ENCODE assay signal across 19 cellular contexts in genomic region chr5:39186722-39187539, GRCh38. TPM values are rescaled to one million over a fixed set of nuclear protein-coding genes. Genes with fewer than 3 reads are reported as not detected.
DNase-seq lines count a peak whose midpoint lies in the region; ATAC-seq and TF ChIP-seq lines count a peak whose summit lies in the region.
"Had no signal": no experiment of that assay in that cellular context is flagged by ENCODE, and none has a peak within 500 bp of the region (broad histone marks: within the 10 kb centered on the region; RNA-seq: fewer than 3 reads in every experiment).

No MANE protein-coding gene starts in this region.

- H3K27me3 Mint-ChIP-seq in activated T-cell treated with anti-CD3 and anti-CD28 coated beads, Interleukin-2, amount 50 U/mL, for 4 hours (ENCODE audit: low read depth) = no peaks in the 10 kb centered on the region
- no peaks in the 10 kb centered on the region for H3K27me3 Mint-ChIP-seq in activated naive CD8-positive, alpha-beta T cell

- H3K4me1 ChIP-seq in MM.1S (ENCODE audit: low read length) (peaks cover 42% of the 10 kb centered on the region), neutrophil (ENCODE audit: control insufficient read depth in 1 of 2, insufficient read depth in 1 of 2, low read depth in 1 of 2, low read length in 1 of 2) (peaks cover 45 to 60% of the 10 kb centered on the region in 2 experiments)
- H3K4me1 ChIP-seq: sigmoid colon had no signal

- TF ChIP-seq CTCF in MM.1S (IDR thresholded peaks at IDR 0.05; ENCODE audit: low read length) = no peak
- TF ChIP-seq CTCF in neutrophil (IDR thresholded peaks at IDR 0.05) = no peak
- no peak for TF ChIP-seq CTCF in GM10248 (IDR thresholded peaks at IDR 0.05; ENCODE audit: control extremely low read depth, extremely low read depth, low read depth, missing control alignments)

- H3K9ac ChIP-seq in MM.1S (ENCODE audit: low read length) = no peak overlapping the region

- H3F3A ChIP-seq in MM.1S (ENCODE audit: insufficient read depth, low read length) = peaks cover 27% of the 10 kb centered on the region

- no peaks in the 10 kb centered on the region for H3K9me2 ChIP-seq in MM.1S (replicated peaks; ENCODE audit: insufficient read depth, low read length)

- H3K27ac Mint-ChIP-seq in activated naive CD8-positive, alpha-beta T cell = peak overlapping the region; percentile 98

- H3K27ac ChIP-seq in MM.1S (ENCODE audit: low read length) (peak overlapping the region; percentile 9; the same call in 1 of the 2 replicates), neutrophil (peak overlapping the region; percentile 54)
- H3K27ac ChIP-seq: pancreas, sigmoid colon had no signal

- POLR2A ChIA-PET in GM10248 (lab: Yijun Ruan, JAX) = no interaction called here

- DNase-seq in activated T-cell treated with anti-CD3 and anti-CD28 coated beads, Interleukin-2, amount 50 U/mL, for 4 hours = no peak
- DNase-seq in activated T-cell treated with anti-CD3 and anti-CD28 coated beads, Interleukin-2, amount 50 U/mL, for 1 hour = no peak
- DNase-seq in MM.1S = no peak
- DNase-seq in HCEC 1CT = no peak
- DNase-seq in GM10248 (ENCODE audit: extremely low spot score) = no peak
- DNase-seq: ACHN, EL, islet precursor cell, NCI-H2081 treated with DMSO at 0.1 percent for 48 hours, NCI-H510A treated with DMSO at 0.1 percent for 48 hours, pancreas, sigmoid colon had no signal

- peak overlapping the region; percentile 38; the same call in 1 of the 2 replicates for H3K4me2 ChIP-seq in MM.1S (ENCODE audit: low read depth, low read length)

- H4K20me1 ChIP-seq in MM.1S (ENCODE audit: insufficient read depth, low read length) = no peaks in the 10 kb centered on the region

- CTCF ChIA-PET in GM10248 (lab: Yijun Ruan, JAX) = interaction anchor here (1.0 to 2.5 kb wide), 3 partner anchors 9 to 96 kb away, joined by 4 to 7 read pairs (median 4); no protein-coding TSS in a partner anchor

- H3K4me3 Mint-ChIP-seq in activated T-cell treated with anti-CD3 and anti-CD28 coated beads, Interleukin-2, amount 50 U/mL, for 4 hours = peak overlapping the region; percentile 75
- peak overlapping the region; percentile 85 for H3K4me3 Mint-ChIP-seq in activated naive CD8-positive, alpha-beta T cell

- H3K79me2 ChIP-seq in MM.1S (ENCODE audit: low read length) = no peaks in the 10 kb centered on the region

- H3K9me3 ChIP-seq in MM.1S (replicated peaks; ENCODE audit: insufficient read depth, low read length) (no peaks in the 10 kb centered on the region), neutrophil (no peaks in the 10 kb centered on the region)
- H3K9me3 ChIP-seq: pancreas, sigmoid colon had no signal

- H3K27me3 ChIP-seq in MM.1S (replicated peaks; ENCODE audit: insufficient read depth, low read length) (no peaks in the 10 kb centered on the region), neutrophil (no peaks in the 10 kb centered on the region)
- H3K27me3 ChIP-seq: sigmoid colon had no signal

- H3K36me3 ChIP-seq in MM.1S (replicated peaks; ENCODE audit: insufficient read depth, low read length) = no peaks in the 10 kb centered on the region
- H3K36me3 ChIP-seq in neutrophil = peaks cover 15% of the 10 kb centered on the region
- H3K36me3 ChIP-seq: pancreas, sigmoid colon had no signal

- H3K9me3 Mint-ChIP-seq in activated T-cell treated with anti-CD3 and anti-CD28 coated beads, Interleukin-2, amount 50 U/mL, for 4 hours = no peaks in the 10 kb centered on the region
- H3K9me3 Mint-ChIP-seq in activated naive CD8-positive, alpha-beta T cell (ENCODE audit: low read depth) = no peaks in the 10 kb centered on the region

- 0 out of 2 replicates have a peak overlapping the region, but pooled peaks have one; percentile 35 for H2AFZ ChIP-seq in MM.1S (ENCODE audit: low read length)

- ATAC-seq in activated T-cell treated with anti-CD3 and anti-CD28 coated beads, Interleukin-2, amount 50 U/mL, for 4 hours = no peak
- ATAC-seq in GM19035 (IDR thresholded peaks at IDR 0.05; ENCODE audit: unreplicated experiment) = no peak
- ATAC-seq: pancreas, Right ventricle myocardium inferior had no signal

- H3K4me3 ChIP-seq in MM.1S (ENCODE audit: low read length) (no peak overlapping the region), neutrophil (ENCODE audit: low read depth in 1 of 2, low read length in 1 of 2) (no peak overlapping the region)
- H3K4me3 ChIP-seq: lung, pancreas, sigmoid colon had no signal

- peaks cover 89% of the 10 kb centered on the region for H3K4me1 Mint-ChIP-seq in activated T-cell treated with anti-CD3 and anti-CD28 coated beads, Interleukin-2, amount 50 U/mL, for 4 hours (ENCODE audit: low read depth)
- H3K4me1 Mint-ChIP-seq in activated naive CD8-positive, alpha-beta T cell (ENCODE audit: low read depth) = peaks cover 92% of the 10 kb centered on the region

- H3K36me3 Mint-ChIP-seq in activated T-cell treated with anti-CD3 and anti-CD28 coated beads, Interleukin-2, amount 50 U/mL, for 4 hours (ENCODE audit: insufficient read depth) = no peaks in the 10 kb centered on the region
- no peaks in the 10 kb centered on the region for H3K36me3 Mint-ChIP-seq in activated naive CD8-positive, alpha-beta T cell

RNA-seq across cellular contexts. Expression of gene FYB1, which starts 32.4 kb away (rescaled TPM):
- 10 to 100 TPM; 33.4 to 39.0 (median 37.9) TPM for total RNA-seq in activated T-cell treated with anti-CD3 and anti-CD28 coated beads, Interleukin-2, amount 50 U/mL, for 4 hours
- total RNA-seq: chondrocyte, H1 had no signal
